In genomic region chr3:182620715-182621434, GRCh38 we compare ENCODE assay signal across 26 cellular contexts.
DNase-seq lines count a peak whose midpoint lies in the region; ATAC-seq, FAIRE-seq and TF ChIP-seq lines count a peak whose summit lies in the region.
"Had no signal": no experiment of that assay in that cellular context is flagged by ENCODE, and none has a peak within 500 bp of the region (broad histone marks: within the 10 kb centered on the region; RNA-seq: fewer than 3 reads in every experiment).

No MANE protein-coding gene starts in this region.

- H3K27ac ChIP-seq in BLaER1 treated with 17β-estradiol and CSF1 and Interleukin-3, amounts not matched to agents 10 nM and 100 nM, result no peak overlapping the region
- H3K27ac ChIP-seq in keratinocyte (ENCODE audit: control insufficient read depth, insufficient read depth, low read length) (no peak overlapping the region), parathyroid adenoma (no peak overlapping the region), caudate nucleus (ENCODE audit: low read depth, low read length) (no peak overlapping the region)
- H3K27ac ChIP-seq: GM23248, KMS-11 had no signal

- POLR2A ChIA-PET in WTC11 (lab: Charles Lee), result no interaction called here
- POLR2A ChIA-PET in naive thymus-derived CD8-positive, alpha-beta T cell (lab: Charles Lee), result no interaction called here

- no peaks in the 10 kb centered on the region for H3K27me3 Mint-ChIP-seq in WTC11 (ENCODE audit: low read depth)
- H3K27me3 Mint-ChIP-seq in naive thymus-derived CD8-positive, alpha-beta T cell, result peaks cover 2 to 41% (median 11%) of the 10 kb centered on the region in 5 donors

- H3K9me3 Mint-ChIP-seq in WTC11, result peaks cover 14% of the 10 kb centered on the region
- H3K9me3 Mint-ChIP-seq in naive thymus-derived CD8-positive, alpha-beta T cell, result no peaks in the 10 kb centered on the region
- H3K9me3 Mint-ChIP-seq: CD4-positive, alpha-beta memory T cell; IgD-negative memory B cell had no signal

- dilution Hi-C loops in keratinocyte (cut with MboI; ENCODE audit: extremely low pct_ligation_motif_present, low sequenced_read_pairs), result no loop called here

- DNase-seq in WTC11 (ENCODE audit: low spot score), result no peak
- DNase-seq in keratinocyte (ENCODE audit: low read depth, low spot score), result no peak
- DNase-seq in naive thymus-derived CD8-positive, alpha-beta T cell, result no peak
- DNase-seq in RPMI8226, result no peak
- DNase-seq in caudate nucleus (lab: John Stamatoyannopoulos, UW), result no peak
- DNase-seq: C1 segment of cervical spinal cord; Caco-2; CD4-positive, alpha-beta memory T cell; GM23248; HFFc6; NCI-H1092 treated with DMSO at 0.1 percent for 48 hours; NCI-H1436; NCI-H187; NCI-H2081 treated with DMSO at 0.1 percent for 48 hours; NCI-H2171; NCI-H226; NCI-H510A; NCI-H69; SHP77 treated with DMSO at 0.1 percent for 48 hours had no signal

- CTCF ChIA-PET in WTC11 (lab: Charles Lee), result interaction anchor here (0.8 to 2.7 kb wide), 16 partner anchors 10 to 1294 kb away, joined by 3 to 20 read pairs (median 4); no protein-coding TSS in a partner anchor

- no peak overlapping the region for H3K4me3 Mint-ChIP-seq in WTC11
- H3K4me3 Mint-ChIP-seq in naive thymus-derived CD8-positive, alpha-beta T cell, result no peak overlapping the region
- H3K4me3 Mint-ChIP-seq: CD4-positive, alpha-beta memory T cell; HFFc6; IgD-negative memory B cell had no signal

- peak; percentile 79 for ATAC-seq in WTC11
- no peak for ATAC-seq in naive thymus-derived CD8-positive, alpha-beta T cell
- ATAC-seq: Panc1 had no signal

- no peaks in the 10 kb centered on the region for H3K9me1 ChIP-seq in keratinocyte (ENCODE audit: control insufficient read depth, extremely low read depth, insufficient read depth, low read length)

- no peak for FAIRE-seq in keratinocyte (lab: Jason Lieb, UNC)
- FAIRE-seq: G401.6 had no signal

- peaks cover 0 to 13% (median 8%) of the 10 kb centered on the region in 11 experiments; a peak in 7 of 22 replicates for H3K9me3 ChIP-seq in BLaER1 treated with 17β-estradiol and CSF1 and Interleukin-3, amounts not matched to agents 10 nM and 100 nM (replicated peaks in 1 of 11)
- H3K9me3 ChIP-seq in keratinocyte (ENCODE audit: control insufficient read depth, low read depth, low read length) (no peaks in the 10 kb centered on the region), parathyroid adenoma (ENCODE audit: control insufficient read depth, low read length) (no peaks in the 10 kb centered on the region)
- H3K9me3 ChIP-seq: Caco-2, HAP-1 had no signal

- H3K79me2 ChIP-seq in keratinocyte (ENCODE audit: control insufficient read depth, insufficient read depth, low read length) (no peaks in the 10 kb centered on the region), parathyroid adenoma (no peaks in the 10 kb centered on the region)

- H3K9ac ChIP-seq in BLaER1 treated with 17β-estradiol and CSF1 and Interleukin-3, amounts not matched to agents 10 nM and 100 nM, result no peak overlapping the region
- no peak overlapping the region for H3K9ac ChIP-seq in keratinocyte (ENCODE audit: control insufficient read depth, extremely low read depth, insufficient read depth, low read length)
- no peak overlapping the region for H3K9ac ChIP-seq in parathyroid adenoma
- H3K9ac ChIP-seq: GM23248, KMS-11 had no signal

- no peaks in the 10 kb centered on the region for H3K36me3 ChIP-seq in BLaER1 treated with 17β-estradiol and CSF1 and Interleukin-3, amounts not matched to agents 10 nM and 100 nM
- H3K36me3 ChIP-seq in keratinocyte (ENCODE audit: control insufficient read depth in 2 of 2, extremely low read depth in 1 of 2, insufficient read depth in 2 of 2, low read length in 2 of 2) (no peaks in the 10 kb centered on the region), parathyroid adenoma (ENCODE audit: control insufficient read depth, insufficient read depth, low read length) (no peaks in the 10 kb centered on the region)
- H3K36me3 ChIP-seq: HAP-1 had no signal

- H3K36me3 Mint-ChIP-seq in WTC11, result no peaks in the 10 kb centered on the region
- no peaks in the 10 kb centered on the region for H3K36me3 Mint-ChIP-seq in naive thymus-derived CD8-positive, alpha-beta T cell
- H3K36me3 Mint-ChIP-seq: CD4-positive, alpha-beta memory T cell; IgD-negative memory B cell had no signal

- no peak overlapping the region for H3K27ac Mint-ChIP-seq in WTC11
- no peak overlapping the region for H3K27ac Mint-ChIP-seq in naive thymus-derived CD8-positive, alpha-beta T cell
- H3K27ac Mint-ChIP-seq: CD4-positive, alpha-beta memory T cell; HFFc6; IgD-negative memory B cell had no signal

- no peak overlapping the region for H3K4me3 ChIP-seq in BLaER1 treated with 17β-estradiol and CSF1 and Interleukin-3, amounts not matched to agents 10 nM and 100 nM
- no peak overlapping the region for H3K4me3 ChIP-seq in keratinocyte (ENCODE audit: control insufficient read depth in 2 of 3, extremely low read depth in 1 of 3, insufficient read depth in 2 of 3, low read depth in 1 of 3, low read length in 3 of 3)
- no peak overlapping the region for H3K4me3 ChIP-seq in parathyroid adenoma (ENCODE audit: low read depth, low read length)
- H3K4me3 ChIP-seq: GM23248, HAP-1 had no signal

- H3K4me1 ChIP-seq in BLaER1 treated with 17β-estradiol and CSF1 and Interleukin-3, amounts not matched to agents 10 nM and 100 nM, result peaks cover 0 to 12% (median 6%) of the 10 kb centered on the region in 10 experiments; a peak in 11 of 20 replicates
- peaks cover 23% of the 10 kb centered on the region for H3K4me1 ChIP-seq in keratinocyte (ENCODE audit: control insufficient read depth, extremely low read depth, insufficient read depth, low read length)
- peaks cover 11% of the 10 kb centered on the region for H3K4me1 ChIP-seq in parathyroid adenoma
- H3K4me1 ChIP-seq: HAP-1 had no signal

- peaks cover 40% of the 10 kb centered on the region for H3K4me1 Mint-ChIP-seq in WTC11
- no peaks in the 10 kb centered on the region for H3K4me1 Mint-ChIP-seq in naive thymus-derived CD8-positive, alpha-beta T cell
- H3K4me1 Mint-ChIP-seq: CD4-positive, alpha-beta memory T cell; IgD-negative memory B cell had no signal

- peak overlapping the region; percentile 23 for H2AFZ ChIP-seq in keratinocyte (ENCODE audit: control insufficient read depth, low read length)
- peak overlapping the region; percentile 23 for H2AFZ ChIP-seq in parathyroid adenoma
- H2AFZ ChIP-seq: GM23248 had no signal

- no peaks in the 10 kb centered on the region for H3K27me3 ChIP-seq in BLaER1 treated with 17β-estradiol and CSF1 and Interleukin-3, amounts not matched to agents 10 nM and 100 nM
- H3K27me3 ChIP-seq in keratinocyte (ENCODE audit: control insufficient read depth, extremely low read depth, insufficient read depth, low read length) (no peaks in the 10 kb centered on the region), parathyroid adenoma (ENCODE audit: control insufficient read depth, insufficient read depth, low read length) (no peaks in the 10 kb centered on the region)

- H4K20me1 ChIP-seq in BLaER1 treated with 17β-estradiol and CSF1 and Interleukin-3, amounts not matched to agents 10 nM and 100 nM, result no peaks in the 10 kb centered on the region; a peak in 1 of 22 replicates
- no peaks in the 10 kb centered on the region for H4K20me1 ChIP-seq in keratinocyte (ENCODE audit: control insufficient read depth, extremely low read depth, insufficient read depth, low read length)

- H3K4me2 ChIP-seq in BLaER1 treated with 17β-estradiol and CSF1 and Interleukin-3, amounts not matched to agents 10 nM and 100 nM, result peak overlapping the region in 6 of 11 experiments; percentile 1 to 50 (median 18); a peak in 7 of 22 replicates
- H3K4me2 ChIP-seq in keratinocyte (ENCODE audit: control insufficient read depth, extremely low read depth, insufficient read depth, low read depth, low read length) (no peak overlapping the region), parathyroid adenoma (ENCODE audit: low read length) (no peak overlapping the region)
- H3K4me2 ChIP-seq: KMS-11 had no signal

- no peak for TF ChIP-seq CTCF in WTC11 (IDR thresholded peaks at IDR 0.05)
- no peak for TF ChIP-seq CTCF in keratinocyte (optimal IDR thresholded peaks at IDR 0.05 in 1 of 3, IDR thresholded peaks at IDR 0.05 in 1 of 3, conservative IDR thresholded peaks at IDR 0.05 in 1 of 3; ENCODE audit: extremely low read depth in 1 of 3, insufficient read depth in 2 of 3, low read length in 3 of 3)
- TF ChIP-seq CTCF in parathyroid adenoma (IDR thresholded peaks at IDR 0.05), result no peak

TF ChIP-seq in WTC11, 78 proteins besides CTCF, POLR2A, EP300 and RAD21 (continues in another document):
- no peak for TF ChIP-seq MLX (CRISPR knock-in tag; IDR thresholded peaks at IDR 0.05)
- no peak for TF ChIP-seq ATF1 (CRISPR knock-in tag; IDR thresholded peaks at IDR 0.05)
- TF ChIP-seq, protein P1, sequence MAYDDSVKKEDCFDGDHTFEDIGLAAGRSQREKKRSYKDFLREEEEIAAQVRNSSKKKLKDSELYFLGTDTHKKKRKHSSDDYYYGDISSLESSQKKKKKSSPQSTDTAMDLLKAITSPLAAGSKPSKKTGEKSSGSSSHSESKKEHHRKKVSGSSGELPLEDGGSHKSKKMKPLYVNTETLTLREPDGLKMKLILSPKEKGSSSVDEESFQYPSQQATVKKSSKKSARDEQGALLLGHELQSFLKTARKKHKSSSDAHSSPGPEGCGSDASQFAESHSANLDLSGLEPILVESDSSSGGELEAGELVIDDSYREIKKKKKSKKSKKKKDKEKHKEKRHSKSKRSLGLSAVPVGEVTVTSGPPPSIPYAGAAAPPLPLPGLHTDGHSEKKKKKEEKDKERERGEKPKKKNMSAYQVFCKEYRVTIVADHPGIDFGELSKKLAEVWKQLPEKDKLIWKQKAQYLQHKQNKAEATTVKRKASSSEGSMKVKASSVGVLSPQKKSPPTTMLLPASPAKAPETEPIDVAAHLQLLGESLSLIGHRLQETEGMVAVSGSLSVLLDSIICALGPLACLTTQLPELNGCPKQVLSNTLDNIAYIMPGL (CRISPR knock-in tag; IDR thresholded peaks at IDR 0.05), result no peak
- TF ChIP-seq, protein P2, sequence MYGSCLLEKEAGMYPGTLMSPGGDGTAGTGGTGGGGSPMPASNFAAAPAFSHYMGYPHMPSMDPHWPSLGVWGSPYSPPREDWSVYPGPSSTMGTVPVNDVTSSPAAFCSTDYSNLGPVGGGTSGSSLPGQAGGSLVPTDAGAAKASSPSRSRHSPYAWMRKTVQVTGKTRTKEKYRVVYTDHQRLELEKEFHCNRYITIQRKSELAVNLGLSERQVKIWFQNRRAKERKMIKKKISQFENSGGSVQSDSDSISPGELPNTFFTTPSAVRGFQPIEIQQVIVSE (CRISPR knock-in tag; IDR thresholded peaks at IDR 0.05; ENCODE audit: borderline replicate concordance), result no peak
- TF ChIP-seq ZNF138 (CRISPR knock-in tag; conservative IDR thresholded peaks at IDR 0.05), result no peak

Comparison
In these comparisons a context has a peak if more than half of its experiments do, and no peak if none do; other contexts are left out.
1. H3K4me2 ChIP-seq: peak in BLaER1 treated with 17β-estradiol and CSF1 and Interleukin-3, amounts not matched to agents 10 nM and 100 nM (6 of 11); none in keratinocyte (single experiment) and parathyroid adenoma (single experiment).